In the genomic region with DNA sequence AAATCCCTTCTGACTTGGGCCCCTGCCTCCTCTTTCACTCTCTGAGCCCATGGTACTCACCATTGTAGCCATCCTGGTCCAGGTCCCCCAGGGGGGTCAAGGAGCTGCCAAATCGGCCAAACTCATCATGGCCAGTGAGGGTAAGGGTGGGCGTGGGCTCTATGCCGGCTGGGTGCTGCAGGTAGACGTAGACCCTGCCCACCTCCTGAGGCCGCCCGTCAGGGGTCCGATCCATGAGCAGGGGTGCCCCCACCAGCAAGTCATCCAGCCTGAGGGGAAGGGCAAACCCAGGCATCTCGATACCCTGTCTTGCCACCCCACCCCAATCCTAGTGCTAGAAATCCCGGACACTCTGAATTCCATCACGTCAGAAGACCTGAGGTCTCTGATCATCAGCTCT, we compare ENCODE assay signal across 21 cellular contexts. TPM values are rescaled to one million over a fixed set of nuclear protein-coding genes. Genes with fewer than 3 reads are reported as not detected.
DNase-seq lines count a peak whose midpoint lies in the region; ATAC-seq, FAIRE-seq and TF ChIP-seq lines count a peak whose summit lies in the region.
"Had no signal": no experiment of that assay in that cellular context is flagged by ENCODE, and none has a peak within 500 bp of the region (broad histone marks: within the 10 kb centered on the region; RNA-seq: fewer than 3 reads in every experiment).

No MANE protein-coding gene starts in this region.

- peaks cover 5% of the 10 kb centered on the region for H4K20me1 ChIP-seq in K562 (replicated peaks; ENCODE audit: control insufficient read depth, insufficient read depth, low read length)

- no peak overlapping the region for H3K4me2 ChIP-seq in K562 (ENCODE audit: insufficient read depth, low read length)
- H3K4me2 ChIP-seq: SK-N-SH had no signal

- no peaks in the 10 kb centered on the region; the same call in 2 of the 3 replicates for H3K79me2 ChIP-seq in K562 (ENCODE audit: control insufficient read depth, insufficient read depth, low read length)

- intact Hi-C loops in Right ventricle myocardium superior (cut with DNase I) (no loop called here), K562 (cut with micrococcal nuclease) (no loop called here)

- FAIRE-seq in K562 (lab: Jason Lieb, UNC): no peak
- FAIRE-seq: urothelium cell line had no signal

- no peak overlapping the region for H3K9ac ChIP-seq in K562 (ENCODE audit: insufficient read depth in 1 of 2, low read depth in 2 of 2, low read length in 2 of 2)
- H3K9ac ChIP-seq: SK-N-SH had no signal

- no peak for TF ChIP-seq POLR2A in K562 (conservative IDR thresholded peaks at IDR 0.05)
- no peak for TF ChIP-seq POLR2A in erythroblast (IDR thresholded peaks at IDR 0.05; ENCODE audit: low read length)

- CTCF ChIA-PET in K562 (lab: Yijun Ruan, JAX; ENCODE audit: low intra/inter-chr PET ratio): interaction anchor here (2.3 kb wide), 1 partner anchor 34 kb away, joined by 10 read pairs; no protein-coding TSS in a partner anchor

- POLR2A ChIA-PET in K562 (lab: Yijun Ruan, JAX): interaction anchor here (1.7 kb wide), 1 partner anchor 15 kb away, joined by 8 read pairs; the partner anchor contains the start of gene ITGA5
- POLR2A ChIA-PET in naive thymus-derived CD8-positive, alpha-beta T cell (lab: Charles Lee): interaction anchor here (1.1 to 2.2 kb wide), 2 partner anchors 11 to 14 kb away, joined by 5 to 12 read pairs; partner anchors contain the start of gene ITGA5

- no peaks in the 10 kb centered on the region for H3K27me3 Mint-ChIP-seq in naive thymus-derived CD8-positive, alpha-beta T cell
- H3K27me3 Mint-ChIP-seq: activated CD4-positive, alpha-beta T cell treated with anti-CD3 and anti-CD28 coated beads, Interleukin-2, amount 10 ng/mL, durations not matched to agents 24 days and 14 days had no signal

- TF ChIP-seq RAD21 in K562 (CRISPR knock-in tag; conservative IDR thresholded peaks at IDR 0.05 in 1 of 2, IDR thresholded peaks at IDR 0.05 in 1 of 2): no peak

- H3K4me1 ChIP-seq in right atrium auricular region (peaks cover 0 to 34% of the 10 kb centered on the region in 2 donors), K562 (replicated peaks in 1 of 2; ENCODE audit: control insufficient read depth in 2 of 2, insufficient read depth in 2 of 2, low read length in 2 of 2) (peaks cover 0 to 3% of the 10 kb centered on the region in 2 experiments; a peak in 1 of 5 replicates)

- peaks cover 5% of the 10 kb centered on the region for H3K9me1 ChIP-seq in K562 (ENCODE audit: control insufficient read depth, insufficient read depth, low read length)

- H3K27ac Mint-ChIP-seq in naive thymus-derived CD8-positive, alpha-beta T cell: peak overlapping the region in 9 of 10 donors; percentile 11 to 97 (median 92)
- H3K27ac Mint-ChIP-seq: activated CD4-positive, alpha-beta T cell treated with anti-CD3 and anti-CD28 coated beads, Interleukin-2, amount 10 ng/mL, durations not matched to agents 24 days and 14 days; stimulated activated memory B cell treated with anti-CD40 and anti-IgM and Interleukin-4, amounts not matched to agents 10 μg/mL and 1 μg/mL and 100 μg/mL, for 72 hours had no signal

- H3K4me3 ChIP-seq in right atrium auricular region (no peak overlapping the region), K562 (no peak overlapping the region)
- H3K4me3 ChIP-seq: cardiac muscle cell, spleen, suprapubic skin had no signal

- no peak for TF ChIP-seq EP300 in K562 (IDR thresholded peaks at IDR 0.05; ENCODE audit: low read length)

- H2AFZ ChIP-seq in K562 (ENCODE audit: low read depth, low read length): no peak overlapping the region

- H3K27ac ChIP-seq in right atrium auricular region: peak overlapping the region in 1 of 2 donors; percentile 43
- H3K27ac ChIP-seq in K562 (ENCODE audit: extremely low read depth, low read depth, low read length): no peak overlapping the region
- H3K27ac ChIP-seq: cardiac muscle cell, suprapubic skin had no signal

- peaks cover 0 to 96% (median 27%) of the 10 kb centered on the region in 3 donors for H3K36me3 Mint-ChIP-seq in naive thymus-derived CD8-positive, alpha-beta T cell
- H3K36me3 Mint-ChIP-seq: stimulated activated memory B cell treated with anti-CD40 and anti-IgM and Interleukin-4, amounts not matched to agents 10 μg/mL and 1 μg/mL and 100 μg/mL, for 72 hours had no signal

- 76% methylated on average over 9 of the region's 10 CpGs for whole genome bisulfite sequencing in K562 (ENCODE audit: insufficient coverage, low coverage, missing lambda C conversion rate)

- in situ Hi-C loops in K562 (cut with MboI): no loop called here

- H3K9me3 Mint-ChIP-seq in naive thymus-derived CD8-positive, alpha-beta T cell: no peaks in the 10 kb centered on the region
- H3K9me3 Mint-ChIP-seq: activated CD4-positive, alpha-beta T cell treated with anti-CD3 and anti-CD28 coated beads, Interleukin-2, amount 10 ng/mL, durations not matched to agents 24 days and 14 days; stimulated activated memory B cell treated with anti-CD40 and anti-IgM and Interleukin-4, amounts not matched to agents 10 μg/mL and 1 μg/mL and 100 μg/mL, for 72 hours had no signal

- no peak for ATAC-seq in Right ventricle myocardium superior (ENCODE audit: poor library complexity)
- no peak for ATAC-seq in K562
- peak in 1 of 2 donors; percentile 6 for ATAC-seq in naive thymus-derived CD8-positive, alpha-beta T cell
- no peak for ATAC-seq in HG03039 (IDR thresholded peaks at IDR 0.05; ENCODE audit: unreplicated experiment)
- ATAC-seq: stimulated activated memory B cell treated with anti-CD40 and anti-IgM and Interleukin-4, amounts not matched to agents 10 μg/mL and 1 μg/mL and 100 μg/mL, for 72 hours had no signal

- no TSS peak for BruUV-seq in K562 (replicated peaks; lab: Mats Ljungman, UMichigan)

- peak; percentile 33 for DNase-seq in Right ventricle myocardium superior
- no peak for DNase-seq in right atrium auricular region (ENCODE audit: low spot score)
- DNase-seq in K562 (ENCODE audit: extremely low read depth in 1 of 4, low spot score in 3 of 4): no peak
- DNase-seq in naive thymus-derived CD8-positive, alpha-beta T cell: no peak
- no peak for DNase-seq in NCI-H69 (lab: John Stamatoyannopoulos, UW)
- DNase-seq in DMS114 treated with DMSO at 0.1 percent for 48 hours (lab: John Stamatoyannopoulos, UW; ENCODE audit: unreplicated experiment): no peak
- DNase-seq in erythroblast (lab: John Stamatoyannopoulos, UW): no peak
- DNase-seq: cortex of kidney, NCI-H187 had no signal

- H3K36me3 ChIP-seq in right atrium auricular region (peaks cover 100% of the 10 kb centered on the region), K562 (ENCODE audit: control insufficient read depth, insufficient read depth, low read length) (peaks cover 99% of the 10 kb centered on the region)

- no peak overlapping the region for H3K4me3 Mint-ChIP-seq in naive thymus-derived CD8-positive, alpha-beta T cell
- H3K4me3 Mint-ChIP-seq: activated CD4-positive, alpha-beta T cell treated with anti-CD3 and anti-CD28 coated beads, Interleukin-2, amount 10 ng/mL, durations not matched to agents 24 days and 14 days; stimulated activated memory B cell treated with anti-CD40 and anti-IgM and Interleukin-4, amounts not matched to agents 10 μg/mL and 1 μg/mL and 100 μg/mL, for 72 hours had no signal

- no peaks in the 10 kb centered on the region for H3K27me3 ChIP-seq in right atrium auricular region
- H3K27me3 ChIP-seq in K562 (ENCODE audit: control insufficient read depth in 2 of 2, insufficient read depth in 2 of 2, low read length in 2 of 2): no peaks in the 10 kb centered on the region
- H3K27me3 ChIP-seq: cardiac muscle cell, suprapubic skin had no signal

- peaks cover 16 to 48% (median 44%) of the 10 kb centered on the region in 4 donors for H3K4me1 Mint-ChIP-seq in naive thymus-derived CD8-positive, alpha-beta T cell

- no peaks in the 10 kb centered on the region for H3K9me3 ChIP-seq in right atrium auricular region
- no peaks in the 10 kb centered on the region for H3K9me3 ChIP-seq in K562 (replicated peaks; ENCODE audit: control insufficient read depth, insufficient read depth, low read depth, low read length)
- H3K9me3 ChIP-seq: SK-N-SH, spleen, suprapubic skin had no signal

- no peak for TF ChIP-seq CTCF in right atrium auricular region (IDR thresholded peaks at IDR 0.05)
- TF ChIP-seq CTCF in K562 (IDR thresholded peaks at IDR 0.05 in 2 of 3, conservative IDR thresholded peaks at IDR 0.05 in 1 of 3; ENCODE audit: insufficient read depth in 2 of 3, low read depth in 1 of 3, low read length in 3 of 3): no peak

RNA-seq across cellular contexts. Expression of gene ITGA5, which starts 14.0 kb away (rescaled TPM):
- total RNA-seq in Right ventricle myocardium superior (51.6 TPM), right atrium auricular region (100 to 1,000 TPM in 1 of 2 donors, 10 to 100 TPM in 1; 80.5 to 144 TPM), K562 (2014; rRNA removed) (47.4 and 59.0 TPM in 2 replicates), K562 (2014; rRNA removed; fragmentation: Illumina TruSeq; extraction: Trizol) (41.7 and 49.0 TPM in 2 replicates), K562 (2015; rRNA removed; fragmentation: Illumina TruSeq; extraction: Trizol) (33.7 and 34.5 TPM in 2 replicates), K562 (2021) (71.0 and 75.2 TPM in 2 replicates)
- total RNA-seq in K562 (2011; cell fraction: chromatin; rRNA removed; ENCODE audit: low replicate concordance): 326 and 672 TPM in 2 replicates
- 425 and 592 TPM in 2 replicates for total RNA-seq in K562 (2011; cell fraction: nucleolus; rRNA removed)
- total RNA-seq in K562 (2011; cell fraction: nucleoplasm; rRNA removed): 368 and 393 TPM in 2 replicates
- polyA plus RNA-seq in K562 (2011; rRNA removed) (55.5 and 114 TPM in 2 replicates), K562 (2014; fragmentation: Illumina TruSeq; extraction: Trizol) (82.1 and 82.8 TPM in 2 replicates), K562 (2014; fragmentation: Nextera tagmentation; extraction: Ambion mirVana) (1 to 10 TPM; 9.1 to 9.2 TPM), K562 (2014; rRNA removed) (34.0 and 36.0 TPM in 2 replicates)
- 44.7 and 52.4 TPM in 2 replicates for polyA plus RNA-seq in K562 (2011; cell fraction: cytosol; rRNA removed)
- polyA plus RNA-seq in K562 (2011; cell fraction: nucleus; rRNA removed): 273 and 364 TPM in 2 replicates
- 58.8 and 103 TPM in 2 replicates for polyA plus RNA-seq in K562 (2012)
- 104 and 113 TPM in 2 replicates for polyA minus RNA-seq in K562 (2011; rRNA and poly(A)+ RNA removed)
- polyA minus RNA-seq in K562 (2011; cell fraction: cytosol; rRNA and poly(A)+ RNA removed): 72.0 and 119 TPM in 2 replicates
- 150 and 186 TPM in 2 replicates for polyA minus RNA-seq in K562 (2011; cell fraction: nucleus; rRNA and poly(A)+ RNA removed)
- 100 to 1,000 TPM; 126 to 127 TPM for total RNA-seq in naive thymus-derived CD8-positive, alpha-beta T cell
- 10 to 100 TPM; 13.4 to 44.5 (median 19.7) TPM for polyA plus RNA-seq in naive thymus-derived CD8-positive, alpha-beta T cell

RNA-seq across cellular contexts. Expression of gene ZNF385A, which starts 20.6 kb away (rescaled TPM):
- 10.7 TPM for total RNA-seq in Right ventricle myocardium superior
- total RNA-seq in right atrium auricular region: 10 to 100 TPM in 1 of 2 donors, 1 to 10 TPM in 1; 6.7 to 12.7 TPM
- total RNA-seq in K562 (2011; cell fraction: chromatin; rRNA removed; ENCODE audit: low replicate concordance): 8.1 and 25.0 TPM in 2 replicates
- total RNA-seq in K562 (2011; cell fraction: nucleolus; rRNA removed): 9.7 and 11.1 TPM in 2 replicates
- 9.7 and 11.8 TPM in 2 replicates for total RNA-seq in K562 (2011; cell fraction: nucleoplasm; rRNA removed)
- total RNA-seq in K562 (2014; rRNA removed): 15.9 and 17.7 TPM in 2 replicates
- 3.5 and 3.7 TPM in 2 replicates for total RNA-seq in K562 (2014; rRNA removed; fragmentation: Illumina TruSeq; extraction: Trizol)
- 5.9 and 8.7 TPM in 2 replicates for total RNA-seq in K562 (2015; rRNA removed; fragmentation: Illumina TruSeq; extraction: Trizol)
- total RNA-seq in K562 (2021): 96.5 and 111 TPM in 2 replicates
- polyA plus RNA-seq in K562 (2011; rRNA removed): 7.7 and 15.6 TPM in 2 replicates
- 11.8 and 25.5 TPM in 2 replicates for polyA plus RNA-seq in K562 (2011; cell fraction: cytosol; rRNA removed)
- polyA plus RNA-seq in K562 (2011; cell fraction: nucleus; rRNA removed): 15.0 and 32.1 TPM in 2 replicates
- 35.9 and 43.9 TPM in 2 replicates for polyA plus RNA-seq in K562 (2012)
- polyA plus RNA-seq in K562 (2014; fragmentation: Illumina TruSeq; extraction: Trizol): 65.7 and 88.2 TPM in 2 replicates
- polyA plus RNA-seq in K562 (2014; fragmentation: Nextera tagmentation; extraction: Ambion mirVana): 1 to 10 TPM; 1.0 TPM
- polyA plus RNA-seq in K562 (2014; rRNA removed): 30.3 and 34.6 TPM in 2 replicates
- polyA minus RNA-seq in K562 (2011; rRNA and poly(A)+ RNA removed): 4.7 and 6.3 TPM in 2 replicates
- polyA minus RNA-seq in K562 (2011; cell fraction: cytosol; rRNA and poly(A)+ RNA removed): 31.2 and 48.8 TPM in 2 replicates
- 6.7 and 8.1 TPM in 2 replicates for polyA minus RNA-seq in K562 (2011; cell fraction: nucleus; rRNA and poly(A)+ RNA removed)
- 1 to 10 TPM; 1.7 to 3.2 TPM for total RNA-seq in naive thymus-derived CD8-positive, alpha-beta T cell
- under 1 TPM in 1 of 3 donors, not detected in 2; 0.42 TPM for polyA plus RNA-seq in naive thymus-derived CD8-positive, alpha-beta T cell

RNA-seq across cellular contexts. Expression of gene GPR84, which starts 40.8 kb away (rescaled TPM):
- total RNA-seq in Right ventricle myocardium superior (not detected), right atrium auricular region (under 1 TPM in 1 of 2 donors, not detected in 1; 0.43 TPM), K562 (2014; rRNA removed) (0.16 TPM in 1 of 2 replicates, not detected in the other), K562 (2014; rRNA removed; fragmentation: Illumina TruSeq; extraction: Trizol) (0.11 TPM in 1 of 2 replicates, not detected in the other), K562 (2015; rRNA removed; fragmentation: Illumina TruSeq; extraction: Trizol) (not detected in 2 replicates), K562 (2021) (not detected in 2 replicates)
- total RNA-seq in K562 (2011; cell fraction: chromatin; rRNA removed; ENCODE audit: low replicate concordance): 0.48 and 1.8 TPM in 2 replicates
- total RNA-seq in K562 (2011; cell fraction: nucleolus; rRNA removed): 0.13 and 0.17 TPM in 2 replicates
- total RNA-seq in K562 (2011; cell fraction: nucleoplasm; rRNA removed): 0.44 and 0.69 TPM in 2 replicates
- polyA plus RNA-seq in K562 (2011; rRNA removed) (0.16 TPM in 1 of 2 replicates, not detected in the other), K562 (2014; fragmentation: Illumina TruSeq; extraction: Trizol) (0.10 TPM in 1 of 2 replicates, not detected in the other), K562 (2014; fragmentation: Nextera tagmentation; extraction: Ambion mirVana) (under 1 TPM; 0.07 to 0.18 TPM), K562 (2014; rRNA removed) (not detected in 2 replicates)
- polyA plus RNA-seq in K562 (2011; cell fraction: cytosol; rRNA removed): not detected in 2 replicates
- polyA plus RNA-seq in K562 (2011; cell fraction: nucleus; rRNA removed): 0.25 and 0.44 TPM in 2 replicates
- polyA plus RNA-seq in K562 (2012): 0.07 and 0.47 TPM in 2 replicates
- 0.12 TPM in 1 of 2 replicates, not detected in the other for polyA minus RNA-seq in K562 (2011; rRNA and poly(A)+ RNA removed)
- polyA minus RNA-seq in K562 (2011; cell fraction: cytosol; rRNA and poly(A)+ RNA removed): not detected in 2 replicates
- polyA minus RNA-seq in K562 (2011; cell fraction: nucleus; rRNA and poly(A)+ RNA removed): 0.22 TPM in 1 of 2 replicates, not detected in the other
- not detected for total RNA-seq in naive thymus-derived CD8-positive, alpha-beta T cell
- not detected for polyA plus RNA-seq in naive thymus-derived CD8-positive, alpha-beta T cell
- total RNA-seq: HepG2, kidney epithelial cell, myocyte, osteocyte had no signal
- polyA plus RNA-seq: cardiac muscle cell, HepG2 had no signal
